ENCODE assay signal across 9 cellular contexts in the genomic region with DNA sequence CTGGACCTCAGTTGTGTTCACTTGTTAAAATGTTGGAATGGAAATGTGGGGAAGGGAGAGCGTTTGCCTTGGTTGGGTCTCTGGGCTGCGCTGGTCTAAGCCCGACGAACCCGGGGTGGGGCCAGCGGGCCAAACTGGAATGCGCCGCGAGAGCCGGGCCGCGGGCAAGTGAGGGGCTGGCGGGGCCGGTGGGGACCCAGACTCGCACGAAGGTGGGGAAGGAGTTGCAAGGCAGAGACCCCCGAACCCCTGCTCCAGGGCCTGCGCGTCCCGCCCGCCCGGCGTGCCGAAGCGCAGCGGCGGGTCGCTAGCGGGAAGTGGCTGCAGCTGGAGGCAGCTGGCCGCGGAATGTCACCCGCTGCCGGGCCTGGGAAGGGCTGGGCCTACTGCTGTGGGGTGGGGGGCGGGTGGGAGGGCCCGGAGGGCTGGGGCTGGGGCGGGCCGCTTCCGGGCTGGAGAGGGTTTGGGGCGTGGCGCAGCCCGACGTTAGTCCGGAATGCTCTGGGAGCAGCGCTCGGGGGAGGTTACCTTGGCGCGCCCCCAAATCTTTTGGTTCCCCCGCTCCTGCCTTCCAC.
DNase-seq lines count a peak whose midpoint lies in the region; ATAC-seq and TF ChIP-seq lines count a peak whose summit lies in the region.
"Had no signal": no experiment of that assay in that cellular context is flagged by ENCODE, and none has a peak within 500 bp of the region (broad histone marks: within the 10 kb centered on the region; RNA-seq: fewer than 3 reads in every experiment).

No MANE protein-coding gene starts in this region.

- H3K4me3 ChIP-seq in ectodermal cell (ENCODE audit: insufficient read depth, low read depth, low read length): peak overlapping the region; percentile 36
- H3K4me3 ChIP-seq in lower leg skin (ENCODE audit: low read depth, poor library complexity, severe bottlenecking): no peak overlapping the region
- H3K4me3 ChIP-seq in testis: peak overlapping the region; percentile 44 to 56

- TF ChIP-seq POLR2A in lower leg skin (IDR thresholded peaks at IDR 0.05): no peak
- TF ChIP-seq POLR2A in testis (IDR thresholded peaks at IDR 0.05): no peak

- H3K4me1 ChIP-seq in ectodermal cell (ENCODE audit: control insufficient read depth, insufficient read depth, low read length): peaks cover 33% of the 10 kb centered on the region
- H3K4me1 ChIP-seq in testis: peaks cover 59% of the 10 kb centered on the region

- in situ Hi-C loops in G401 (cut with HindIII; ENCODE audit: low sequenced_read_pairs): no loop called here

- H3K27ac ChIP-seq in ectodermal cell (ENCODE audit: insufficient read depth, low read depth, low read length, poor library complexity, severe bottlenecking) (no peak overlapping the region), testis (peak overlapping the region; percentile 86 to 91)

- ATAC-seq in HG02970 (IDR thresholded peaks at IDR 0.05; ENCODE audit: low FRiP score, unreplicated experiment) (no peak), GM19395 (IDR thresholded peaks at IDR 0.05; ENCODE audit: unreplicated experiment) (no peak)

- TF ChIP-seq CTCF in lower leg skin (IDR thresholded peaks at IDR 0.05) (no peak), testis (IDR thresholded peaks at IDR 0.05) (no peak)

- peaks cover 15% of the 10 kb centered on the region for H3K27me3 ChIP-seq in ectodermal cell (ENCODE audit: control insufficient read depth, insufficient read depth, low read length, poor library complexity, severe bottlenecking)
- no peaks in the 10 kb centered on the region for H3K27me3 ChIP-seq in testis

- peak; percentile 70 for DNase-seq in LoVo (ENCODE audit: low spot score)
- peak; percentile 55 to 95 for DNase-seq in lower leg skin (ENCODE audit: low spot score in 2 of 2)
- DNase-seq in testis: peak; percentile 86
- no peak for DNase-seq in OCI-M2 (lab: John Stamatoyannopoulos, UW; ENCODE audit: unreplicated experiment)
- DNase-seq in G401 (ENCODE audit: low spot score): no peak
- DNase-seq: activated CD4-positive, alpha-beta T cell treated with anti-CD3 and anti-CD28 coated beads, Interleukin-2, amount 10 ng/mL, durations not matched to agents 7 days and 5 days had no signal

- no peaks in the 10 kb centered on the region for H3K9me3 ChIP-seq in ectodermal cell (ENCODE audit: control insufficient read depth, low read length)
- H3K9me3 ChIP-seq in testis: no peaks in the 10 kb centered on the region

- H3K36me3 ChIP-seq in ectodermal cell (ENCODE audit: control insufficient read depth, insufficient read depth, low read length) (no peaks in the 10 kb centered on the region), testis (ENCODE audit: low read depth, missing control alignments) (no peaks in the 10 kb centered on the region)

- intact Hi-C loops in lower leg skin (cut with DNase I; ENCODE audit: low total_unique reads): no loop called here
- intact Hi-C loops in testis (cut with DNase I; ENCODE audit: low total_unique reads): no loop called here

- WGBS in ectodermal cell, 2 experiments: 1% methylated on average over 44 to 48 of the region's 48 CpGs
- WGBS in lower leg skin, 2 donors: 3 to 5% methylated on average over 21 to 22 of the region's 48 CpGs
- WGBS in testis, 2 donors: 0 to 2% methylated on average over 14 to 32 of the region's 48 CpGs

Comparison
In these comparisons a context has a peak if more than half of its experiments do, and no peak if none do; other contexts are left out.
1. DNase-seq: peak in LoVo (single experiment), lower leg skin (2 of 2) and testis (single experiment); none in OCI-M2 (single experiment) and G401 (single experiment).